ENCODE assay signal across 7 cellular contexts in the genomic region with DNA sequence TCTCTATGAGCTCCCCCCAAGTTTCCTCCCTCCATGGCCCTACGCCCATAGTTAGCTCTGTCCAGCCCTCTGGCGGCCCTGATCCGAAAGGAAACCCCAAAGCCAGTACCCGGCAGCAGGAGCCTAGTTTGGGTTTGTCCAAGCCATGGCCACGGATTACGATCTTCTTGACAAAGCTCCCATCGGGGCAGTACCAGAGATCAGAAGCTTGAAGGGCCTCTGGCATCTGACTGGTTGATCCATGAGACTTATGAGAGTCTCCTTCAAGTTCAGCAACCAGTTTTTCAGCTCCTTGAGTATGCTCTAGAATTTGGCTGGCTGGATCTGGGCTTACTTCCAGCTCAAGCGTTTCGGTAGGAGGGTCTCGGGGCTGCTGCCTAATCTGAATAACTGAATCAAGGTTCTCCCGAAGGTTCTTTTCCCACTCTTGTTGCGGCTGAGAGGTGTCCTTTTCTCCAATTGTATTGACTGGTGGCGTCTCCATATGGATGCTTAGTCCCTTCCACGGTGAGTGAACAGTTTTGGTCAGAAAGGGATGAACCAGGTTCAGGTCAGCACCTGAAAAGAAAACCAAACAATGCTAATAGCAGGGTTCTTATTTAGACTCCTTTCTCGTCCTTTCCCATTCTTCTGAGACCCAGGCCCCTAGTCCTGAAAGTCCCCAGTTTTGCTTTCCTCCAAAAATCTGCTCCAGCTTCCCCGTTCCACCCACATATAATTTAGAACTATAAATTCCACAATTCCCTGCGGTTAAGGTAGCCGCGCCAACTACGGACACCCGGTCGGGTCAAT. TPM values are rescaled to one million over a fixed set of nuclear protein-coding genes. Genes with fewer than 3 reads are reported as not detected.
DNase-seq lines count a peak whose midpoint lies in the region; ATAC-seq and TF ChIP-seq lines count a peak whose summit lies in the region.

No MANE protein-coding gene starts in this region.

- H3K4me3 Mint-ChIP-seq in endodermal cell (peak overlapping the region; percentile 99), nephron (peak overlapping the region; percentile 88 to 100 (median 95))

- H3K9me3 ChIP-seq in OCI-LY7 (ENCODE audit: low read length) (no peaks in the 10 kb centered on the region), endodermal cell (ENCODE audit: control insufficient read depth, low read length) (no peaks in the 10 kb centered on the region)

- no peak for DNase-seq in OCI-LY7 (ENCODE audit: low spot score)
- DNase-seq in endodermal cell: no peak
- DNase-seq in NCI-H510A (lab: John Stamatoyannopoulos, UW): no peak

- H3K9me2 ChIP-seq in OCI-LY7 (ENCODE audit: insufficient read depth, low read length): no peaks in the 10 kb centered on the region

- H3K27ac Mint-ChIP-seq in endodermal cell (peak overlapping the region; percentile 99), nephron (peak overlapping the region; percentile 94 to 99 (median 97))

- H3K27me3 Mint-ChIP-seq in endodermal cell (ENCODE audit: insufficient read depth): peaks cover 8% of the 10 kb centered on the region
- no peaks in the 10 kb centered on the region for H3K27me3 Mint-ChIP-seq in nephron (ENCODE audit: low read depth)

- peaks cover 21% of the 10 kb centered on the region for H3K36me3 ChIP-seq in OCI-LY7 (ENCODE audit: insufficient read depth, low read length)
- peaks cover 13% of the 10 kb centered on the region for H3K36me3 ChIP-seq in endodermal cell (ENCODE audit: control insufficient read depth, insufficient read depth, low read length)

- CTCF ChIA-PET in OCI-LY7 (lab: Charles Lee; ENCODE audit: unreplicated experiment): no interaction called here

- ATAC-seq in GM21576 (IDR thresholded peaks at IDR 0.05; ENCODE audit: unreplicated experiment) (peak; percentile 5), GM18502 (IDR thresholded peaks at IDR 0.05; ENCODE audit: poor library complexity, unreplicated experiment) (no peak), HG02938 (IDR thresholded peaks at IDR 0.05; ENCODE audit: unreplicated experiment) (no peak)

- H3K27ac ChIP-seq in OCI-LY7 (ENCODE audit: low read depth, low read length, poor library complexity, severe bottlenecking): peak overlapping the region; percentile 27
- H3K27ac ChIP-seq in endodermal cell (ENCODE audit: low read depth, low read length): no peak overlapping the region

- H3K27me3 ChIP-seq in endodermal cell (ENCODE audit: control insufficient read depth, insufficient read depth, low read length, poor library complexity, severe bottlenecking): no peaks in the 10 kb centered on the region

- H3K9me3 Mint-ChIP-seq in endodermal cell: no peaks in the 10 kb centered on the region
- no peaks in the 10 kb centered on the region for H3K9me3 Mint-ChIP-seq in nephron

- TSS peak; percentile 45 for BruUV-seq in OCI-LY7 (replicated peaks; lab: Mats Ljungman, UMichigan)

- H3K4me1 Mint-ChIP-seq in endodermal cell (peaks cover 21% of the 10 kb centered on the region), nephron (peaks cover 40% of the 10 kb centered on the region)

- H4K20me1 ChIP-seq in OCI-LY7 (ENCODE audit: insufficient read depth, low read length): no peaks in the 10 kb centered on the region

- H3K4me1 ChIP-seq in OCI-LY7 (ENCODE audit: insufficient read depth, low read length, poor library complexity, severe bottlenecking) (peaks cover 29% of the 10 kb centered on the region), endodermal cell (ENCODE audit: control insufficient read depth, insufficient read depth, low read length) (peaks cover 9% of the 10 kb centered on the region)

- peaks cover 30% of the 10 kb centered on the region; the same call in 1 of the 2 replicates for H3K79me2 ChIP-seq in OCI-LY7 (ENCODE audit: insufficient read depth, low read depth, low read length)

- H3K36me3 Mint-ChIP-seq in endodermal cell (ENCODE audit: low read depth) (peaks cover 11% of the 10 kb centered on the region), nephron (ENCODE audit: low read depth) (peaks cover 7% of the 10 kb centered on the region)

- H2AFZ ChIP-seq in OCI-LY7 (ENCODE audit: low read length): peak overlapping the region; percentile 77

- intact Hi-C loops in OCI-LY7 (cut with micrococcal nuclease; ENCODE audit: unreplicated experiment): loop anchor here (1.0 kb wide), 1 partner anchor 25 kb away; the partner anchor contains the start of gene PPT2

- peak overlapping the region; percentile 56 for H3K9ac ChIP-seq in endodermal cell (ENCODE audit: extremely low read depth, low read length, poor library complexity, severe bottlenecking)

- WGBS in endodermal cell (ENCODE audit: insufficient coverage in 1 of 2, insufficient read length in 1 of 2), 2 experiments: 48 to 55% methylated on average over 18 to 22 of the region's 22 CpGs

- TF ChIP-seq CTCF in OCI-LY7 (conservative IDR thresholded peaks at IDR 0.05; ENCODE audit: low read length) (no peak), endodermal cell (conservative IDR thresholded peaks at IDR 0.05) (no peak), nephron (IDR thresholded peaks at IDR 0.05; ENCODE audit: unreplicated experiment in 3 of 3) (no peak)

- POLR2A ChIA-PET in OCI-LY7 (lab: Charles Lee): interaction anchor here (0.6 to 1.8 kb wide), 5 partner anchors 11 to 657 kb away, joined by 3 to 5 read pairs (median 3); partner anchors contain the start of gene GPSM3

- peak overlapping the region; percentile 97 for H3K4me2 ChIP-seq in OCI-LY7 (ENCODE audit: low read length)

- peak overlapping the region; percentile 79 for H3K4me3 ChIP-seq in OCI-LY7 (ENCODE audit: low read depth, low read length, poor library complexity, severe bottlenecking)
- H3K4me3 ChIP-seq in endodermal cell (ENCODE audit: low read length): peak overlapping the region; percentile 85

RNA-seq across cellular contexts. Expression of gene FKBPL, which starts 0.6 kb away (rescaled TPM):
- total RNA-seq in OCI-LY7 (2014; rRNA removed; shearing (Covaris generic)): 10.1 and 11.6 TPM in 2 replicates
- total RNA-seq in OCI-LY7 (2022) (8.2 and 8.4 TPM in 2 replicates), endodermal cell (1 to 10 TPM; 9.2 to 9.6 TPM)
- 8.7 TPM for polyA plus RNA-seq in endodermal cell (2013, experiment 1 of 2)
- 9.2 TPM for polyA plus RNA-seq in endodermal cell (2013, experiment 2 of 2)

RNA-seq across cellular contexts. Expression of gene ATF6B, which starts 1.4 kb away (rescaled TPM):
- total RNA-seq in OCI-LY7 (2014; rRNA removed; shearing (Covaris generic)): 44.8 and 57.7 TPM in 2 replicates
- total RNA-seq in OCI-LY7 (2022) (122 and 125 TPM in 2 replicates), endodermal cell (10 to 100 TPM; 54.5 to 60.3 TPM)
- 67.3 TPM for polyA plus RNA-seq in endodermal cell (2013, experiment 1 of 2)
- polyA plus RNA-seq in endodermal cell (2013, experiment 2 of 2): 61.1 TPM

RNA-seq across cellular contexts. Expression of gene TNXB, which starts 20.4 kb away (rescaled TPM):
- 1.7 and 7.1 TPM in 2 replicates for total RNA-seq in OCI-LY7 (2014; rRNA removed; shearing (Covaris generic))
- total RNA-seq in OCI-LY7 (2022) (9.2 and 10.5 TPM in 2 replicates), endodermal cell (1 to 10 TPM; 4.0 to 9.3 TPM)
- 2.2 TPM for polyA plus RNA-seq in endodermal cell (2013, experiment 1 of 2)
- 3.7 TPM for polyA plus RNA-seq in endodermal cell (2013, experiment 2 of 2)

RNA-seq across cellular contexts. Expression of gene PRRT1, which starts 22.2 kb away (rescaled TPM):
- 0.13 and 0.47 TPM in 2 replicates for total RNA-seq in OCI-LY7 (2014; rRNA removed; shearing (Covaris generic))
- total RNA-seq in OCI-LY7 (2022) (2.4 and 3.5 TPM in 2 replicates), endodermal cell (1 to 10 TPM; 2.0 to 3.0 TPM)
- 5.9 TPM for polyA plus RNA-seq in endodermal cell (2013, experiment 1 of 2)
- 5.8 TPM for polyA plus RNA-seq in endodermal cell (2013, experiment 2 of 2)

RNA-seq across cellular contexts. Expression of gene PPT2, which starts 24.4 kb away (rescaled TPM):
- 111 and 130 TPM in 2 replicates for total RNA-seq in OCI-LY7 (2014; rRNA removed; shearing (Covaris generic))
- 34.1 and 39.0 TPM in 2 replicates for total RNA-seq in OCI-LY7 (2022)
- 10 to 100 TPM; 51.1 to 65.3 TPM for total RNA-seq in endodermal cell
- polyA plus RNA-seq in endodermal cell (2013, experiment 1 of 2): 39.5 TPM
- 33.9 TPM for polyA plus RNA-seq in endodermal cell (2013, experiment 2 of 2)
